ENCODE assay signal across 8 cellular contexts in the genomic region with DNA sequence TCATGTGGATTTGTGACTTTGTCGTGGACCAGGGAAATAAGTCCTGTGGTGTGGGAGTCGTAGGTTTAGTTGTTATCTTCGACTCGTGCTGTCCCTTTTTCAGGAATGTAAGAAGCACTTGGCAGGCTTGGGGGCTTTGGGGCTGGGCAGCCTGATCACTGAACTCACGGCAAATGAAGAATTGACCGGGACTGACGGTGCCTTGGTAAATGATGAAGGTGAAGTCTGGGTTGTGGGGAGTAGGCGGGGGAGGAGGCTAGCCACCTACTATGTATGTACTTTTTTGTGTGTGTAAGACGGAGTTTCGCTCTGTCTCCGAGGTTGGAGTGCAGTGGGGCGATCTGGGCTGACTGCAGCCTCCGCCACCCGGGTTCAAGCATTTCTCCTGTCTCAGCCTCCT. TPM values are rescaled to one million over a fixed set of nuclear protein-coding genes. Genes with fewer than 3 reads are reported as not detected.
DNase-seq lines count a peak whose midpoint lies in the region; ATAC-seq, FAIRE-seq and TF ChIP-seq lines count a peak whose summit lies in the region.

No MANE protein-coding gene starts in this region.

- intact Hi-C loops in activated CD4-positive, alpha-beta T cell treated with anti-CD3 and anti-CD28 coated beads for 36 hours (cut with DNase I, micrococcal nuclease), result loop anchor here (2.0 to 10.0 kb wide), 5 partner anchors 165 to 255 kb away; a partner anchor contains a TSS
- intact Hi-C loops in right lobe of liver (cut with DNase I), result no loop called here

- peak overlapping the region in 1 of 3 donors; percentile 66 for H3K27ac ChIP-seq in right lobe of liver
- H3K27ac ChIP-seq in thymus (ENCODE audit: low read depth), result no peak overlapping the region

- H3K27ac Mint-ChIP-seq in activated CD4-positive, alpha-beta T cell treated with anti-CD3 and anti-CD28 coated beads for 36 hours, result peak overlapping the region; percentile 98
- H3K27ac Mint-ChIP-seq in activated naive CD8-positive, alpha-beta T cell treated with anti-CD3 and anti-CD28 coated beads, Interleukin-2, amount 10 ng/mL, durations not matched to agents 7 days and 5 days, result peak overlapping the region; percentile 98

- DNase-seq in activated CD4-positive, alpha-beta T cell treated with anti-CD3 and anti-CD28 coated beads for 36 hours, result peak; percentile 23
- DNase-seq in activated CD4-positive, alpha-beta T cell treated with anti-CD3 and anti-CD28 coated beads for 1 hour, result no peak
- no peak for DNase-seq in activated naive CD8-positive, alpha-beta T cell treated with anti-CD3 and anti-CD28 coated beads, Interleukin-2, amount 10 ng/mL, durations not matched to agents 7 days and 5 days
- DNase-seq in right lobe of liver (no peak), occipital lobe (lab: John Stamatoyannopoulos, UW) (no peak), GM12892 (ENCODE audit: insufficient read length) (no peak)

- no peaks in the 10 kb centered on the region for H3K27me3 Mint-ChIP-seq in activated CD4-positive, alpha-beta T cell treated with anti-CD3 and anti-CD28 coated beads for 36 hours
- H3K27me3 Mint-ChIP-seq in activated naive CD8-positive, alpha-beta T cell treated with anti-CD3 and anti-CD28 coated beads, Interleukin-2, amount 10 ng/mL, durations not matched to agents 7 days and 5 days, result no peaks in the 10 kb centered on the region

- CTCF ChIA-PET in activated CD4-positive, alpha-beta T cell treated with anti-CD3 and anti-CD28 coated beads for 36 hours (lab: Charles Lee), result no interaction called here

- POLR2A ChIA-PET in activated CD4-positive, alpha-beta T cell treated with anti-CD3 and anti-CD28 coated beads for 36 hours (lab: Charles Lee), result interaction anchor here (2.6 to 2.7 kb wide), 2 partner anchors 166 to 185 kb away, joined by 12 to 36 read pairs; a partner anchor contains a TSS
- POLR2A ChIA-PET in activated naive CD8-positive, alpha-beta T cell treated with anti-CD3 and anti-CD28 coated beads, Interleukin-2, amount 10 ng/mL, durations not matched to agents 7 days and 5 days (lab: Charles Lee), result interaction anchor here (1.8 to 2.5 kb wide), 3 partner anchors 84 to 171 kb away, joined by 14 to 23 read pairs (median 21); a partner anchor contains a TSS

- TF ChIP-seq CTCF in right lobe of liver (IDR thresholded peaks at IDR 0.05), result no peak

- no peaks in the 10 kb centered on the region for H3K36me3 ChIP-seq in right lobe of liver
- H3K36me3 ChIP-seq in thymus (ENCODE audit: control insufficient read depth, insufficient read depth), result peaks cover 8% of the 10 kb centered on the region

- H3K4me1 ChIP-seq in right lobe of liver, result peaks cover 0 to 10% (median 0%) of the 10 kb centered on the region in 4 donors
- peaks cover 3% of the 10 kb centered on the region for H3K4me1 ChIP-seq in thymus (ENCODE audit: control insufficient read depth, insufficient read depth, low read length)

- peaks cover 30% of the 10 kb centered on the region for H3K4me1 Mint-ChIP-seq in activated CD4-positive, alpha-beta T cell treated with anti-CD3 and anti-CD28 coated beads for 36 hours
- peaks cover 20% of the 10 kb centered on the region for H3K4me1 Mint-ChIP-seq in activated naive CD8-positive, alpha-beta T cell treated with anti-CD3 and anti-CD28 coated beads, Interleukin-2, amount 10 ng/mL, durations not matched to agents 7 days and 5 days

- no peaks in the 10 kb centered on the region for H3K9me3 Mint-ChIP-seq in activated CD4-positive, alpha-beta T cell treated with anti-CD3 and anti-CD28 coated beads for 36 hours (ENCODE audit: low read depth)
- no peaks in the 10 kb centered on the region for H3K9me3 Mint-ChIP-seq in activated naive CD8-positive, alpha-beta T cell treated with anti-CD3 and anti-CD28 coated beads, Interleukin-2, amount 10 ng/mL, durations not matched to agents 7 days and 5 days

- H3K27me3 ChIP-seq in right lobe of liver (no peaks in the 10 kb centered on the region), thymus (ENCODE audit: control insufficient read depth, insufficient read depth) (no peaks in the 10 kb centered on the region)

- ATAC-seq in activated CD4-positive, alpha-beta T cell treated with anti-CD3 and anti-CD28 coated beads for 36 hours, result no peak
- ATAC-seq in activated naive CD8-positive, alpha-beta T cell treated with anti-CD3 and anti-CD28 coated beads, Interleukin-2, amount 10 ng/mL, durations not matched to agents 7 days and 5 days (ENCODE audit: low read depth), result no peak
- no peak for ATAC-seq in right lobe of liver
- ATAC-seq in GM21576 (IDR thresholded peaks at IDR 0.05; ENCODE audit: unreplicated experiment), result no peak

- H3K9me3 ChIP-seq in right lobe of liver, result no peaks in the 10 kb centered on the region
- H3K9me3 ChIP-seq in thymus (ENCODE audit: control insufficient read depth), result no peaks in the 10 kb centered on the region

- peak overlapping the region; percentile 92 for H3K4me3 Mint-ChIP-seq in activated CD4-positive, alpha-beta T cell treated with anti-CD3 and anti-CD28 coated beads for 36 hours
- H3K4me3 Mint-ChIP-seq in activated naive CD8-positive, alpha-beta T cell treated with anti-CD3 and anti-CD28 coated beads, Interleukin-2, amount 10 ng/mL, durations not matched to agents 7 days and 5 days, result peak overlapping the region; percentile 97

- WGBS in right lobe of liver (ENCODE audit: insufficient coverage, low coverage, low lambda C conversion rate, missing lambda C conversion rate), result 57% methylated on average over 7 of the region's 14 CpGs
- WGBS in thymus, result 44% methylated on average over 14 of the region's 14 CpGs

- no peak for TF ChIP-seq POLR2A in right lobe of liver (IDR thresholded peaks at IDR 0.05)
- TF ChIP-seq POLR2A in GM12892 (IDR thresholded peaks at IDR 0.05; ENCODE audit: low read depth, low read length), result no peak; the same call in 1 of the 2 replicates

- H3K4me3 ChIP-seq in right lobe of liver (peak overlapping the region; percentile 58 to 71 (median 59)), thymus (ENCODE audit: low read length) (peak overlapping the region; percentile 70)

- no peak for FAIRE-seq in GM12892 (lab: Jason Lieb, UNC)

- peaks cover 26% of the 10 kb centered on the region for H3K36me3 Mint-ChIP-seq in activated CD4-positive, alpha-beta T cell treated with anti-CD3 and anti-CD28 coated beads for 36 hours (ENCODE audit: low read depth)
- peaks cover 14% of the 10 kb centered on the region for H3K36me3 Mint-ChIP-seq in activated naive CD8-positive, alpha-beta T cell treated with anti-CD3 and anti-CD28 coated beads, Interleukin-2, amount 10 ng/mL, durations not matched to agents 7 days and 5 days

RNA-seq across cellular contexts. Expression of a gene that starts 1.2 kb away (rescaled TPM):
- 10 to 100 TPM; 36.6 to 41.2 TPM for total RNA-seq in activated CD4-positive, alpha-beta T cell treated with anti-CD3 and anti-CD28 coated beads for 36 hours
- 10 to 100 TPM; 64.7 to 66.8 TPM for total RNA-seq in activated naive CD8-positive, alpha-beta T cell treated with anti-CD3 and anti-CD28 coated beads, Interleukin-2, amount 10 ng/mL, durations not matched to agents 7 days and 5 days
- 10 to 100 TPM in 5 of 6 experiments, 1 to 10 TPM in 1; 8.8 to 14.0 (median 12.3) TPM for total RNA-seq in right lobe of liver
- polyA plus RNA-seq in thymus, result 14.6 TPM
- total RNA-seq in occipital lobe, result 56.9 TPM
- polyA plus RNA-seq in GM12892 (2012; ENCODE audit: missing spikeins), result 17.7 TPM

Comparison
In these comparisons a context has a peak if more than half of its experiments do, and no peak if none do; other contexts are left out.
1. intact Hi-C loops: an anchor here in activated CD4-positive, alpha-beta T cell treated with anti-CD3 and anti-CD28 coated beads for 36 hours (2.0 to 10.0 kb wide); none called in right lobe of liver.